Comparison of ENCODE assay signal across 30 cellular contexts in genomic region chr3:170680593-170680992, GRCh38.
"Had no signal": no experiment of that assay in that cellular context is flagged by ENCODE, and none has a peak within 500 bp of the region (broad histone marks: within the 10 kb centered on the region; RNA-seq: fewer than 3 reads in every experiment).

No MANE protein-coding gene starts in this region.

- H3K27ac ChIP-seq: left lung, lower lobe of right lung, neural progenitor cell, neutrophil, ovary, right atrium auricular region, right lobe of liver, stomach, testis, thyroid gland, transverse colon, upper lobe of left lung, vagina had no signal

- H3K36me3 ChIP-seq: left lung, lower lobe of right lung, neural progenitor cell, neutrophil, ovary, right atrium auricular region, right lobe of liver, stomach, thyroid gland, transverse colon, upper lobe of left lung, vagina had no signal

- H3K27me3 ChIP-seq: left lung, neural progenitor cell, neutrophil, ovary, right atrium auricular region, right lobe of liver, stomach, testis, thyroid gland, transverse colon, upper lobe of left lung, vagina had no signal

- FAIRE-seq: islet of Langerhans, kidney had no signal

- H3K4me3 ChIP-seq: left lung, lower lobe of right lung, neural progenitor cell, ovary, right atrium auricular region, right lobe of liver, stomach, testis, thyroid gland, transverse colon, upper lobe of left lung, vagina had no signal

- H2AFZ ChIP-seq: neural progenitor cell had no signal

- ATAC-seq: left colon; left lung; lower lobe of right lung; natural killer cell; right lobe of liver; stimulated activated naive B cell treated with anti-CD40 and anti-IgM and Interleukin-4, amounts not matched to agents 10 μg/mL and 1 μg/mL and 100 μg/mL, for 72 hours; stimulated activated naive CD8-positive, alpha-beta T cell treated with anti-CD3 and anti-CD28 coated beads, Interleukin-15, Interleukin-2, amounts not matched to agents 100 U/mL and 50 U/mL, for 24 hours had no signal

- H3K4me1 ChIP-seq: left lung, lower lobe of right lung, neural progenitor cell, right atrium auricular region, right lobe of liver, stomach, testis, transverse colon, upper lobe of left lung, vagina had no signal

- DNase-seq: hypothalamus; immature natural killer cell; kidney; left colon; left lung; lower lobe of right lung; mammary epithelial cell; mesenchymal stem cell; naive B cell; natural killer cell; nephron progenitor cell; occipital lobe; ovary; right lobe of liver; stimulated activated CD4-positive, alpha-beta T cell treated with anti-CD3 and anti-CD28 coated beads, Interleukin-12 subunit alpha, Interleukin-12 subunit beta, amount 100 ng/mL, for 4 hours; stimulated activated CD4-positive, alpha-beta T cell treated with anti-CD3 and anti-CD28 coated beads, Interleukin-15, amount 100 ng/mL, for 24 hours; stimulated activated CD4-positive, alpha-beta T cell treated with anti-CD3 and anti-CD28 coated beads, Interleukin-2, amount 100 ng/mL, for 24 hours; stimulated activated CD4-positive, alpha-beta T cell treated with anti-CD3 and anti-CD28 coated beads, Interleukin-4, amount 100 ng/mL, for 1 hour; stimulated activated naive B cell treated with anti-CD40 and anti-IgM and Interleukin-4, amounts not matched to agents 10 μg/mL and 1 μg/mL and 100 μg/mL, for 72 hours; stimulated activated naive CD8-positive, alpha-beta T cell treated with anti-CD3 and anti-CD28 coated beads, Interleukin-15, Interleukin-2, amounts not matched to agents 100 U/mL and 50 U/mL, for 24 hours; stomach; testis; thyroid gland; transverse colon; upper lobe of left lung had no signal

- H3K4me2 ChIP-seq: neural progenitor cell had no signal

- H3K9ac ChIP-seq: neural progenitor cell had no signal

- H3K9me3 ChIP-seq: left lung, lower lobe of right lung, neutrophil, ovary, right atrium auricular region, right lobe of liver, stomach, testis, thyroid gland, transverse colon, upper lobe of left lung, vagina had no signal
